8 cellular contexts compared by ENCODE assay signal in the genomic region with DNA sequence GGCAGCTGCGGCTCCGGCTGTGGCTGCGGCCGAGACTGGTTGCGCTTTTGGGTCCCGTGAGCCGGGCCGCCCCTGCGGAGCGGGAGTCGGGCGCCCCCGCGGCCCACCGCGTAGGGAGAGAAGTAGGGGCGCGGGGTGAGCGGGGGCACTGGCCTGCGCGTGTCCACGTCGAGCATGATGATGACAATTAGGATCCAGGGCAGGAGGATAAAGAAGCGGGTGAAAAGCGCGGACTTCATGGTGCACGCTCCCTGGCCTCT. TPM values are rescaled to one million over a fixed set of nuclear protein-coding genes. Genes with fewer than 3 reads are reported as not detected.
DNase-seq lines count a peak whose midpoint lies in the region; ATAC-seq and TF ChIP-seq lines count a peak whose summit lies in the region.

No MANE protein-coding gene starts in this region.

- CTCF ChIA-PET in CD4-positive, alpha-beta T cell (lab: Charles Lee): interaction anchor here (0.6 to 2.2 kb wide), 7 partner anchors 249 to 735 kb away, joined by 3 to 10 read pairs (median 5); no protein-coding TSS in a partner anchor

- H3K27me3 Mint-ChIP-seq in CD4-positive, alpha-beta T cell: peaks cover 77% of the 10 kb centered on the region
- peaks cover 69% of the 10 kb centered on the region for H3K27me3 Mint-ChIP-seq in chondrocyte (ENCODE audit: low read depth)
- H3K27me3 Mint-ChIP-seq in natural killer cell treated with Interleukin-12 subunit alpha and Interleukin-12 subunit beta and Interleukin-15 and Interleukin-18, amount 100 ng/mL, for 72 hours: peaks cover 38 to 52% of the 10 kb centered on the region in 2 donors

- H3K9me3 ChIP-seq in CD4-positive, alpha-beta T cell (ENCODE audit: control insufficient read depth, low read length): no peaks in the 10 kb centered on the region

- intact Hi-C loops in CD4-positive, alpha-beta T cell (cut with DNase I, micrococcal nuclease): loop anchor here (2.0 to 10.0 kb wide), 5 partner anchors 249 to 731 kb away; no protein-coding TSS in a partner anchor

- no peaks in the 10 kb centered on the region for H3K9me3 Mint-ChIP-seq in CD4-positive, alpha-beta T cell
- no peaks in the 10 kb centered on the region for H3K9me3 Mint-ChIP-seq in chondrocyte (ENCODE audit: low read depth)
- H3K9me3 Mint-ChIP-seq in natural killer cell treated with Interleukin-12 subunit alpha and Interleukin-12 subunit beta and Interleukin-15 and Interleukin-18, amount 100 ng/mL, for 72 hours: no peaks in the 10 kb centered on the region

- H3K27me3 ChIP-seq in CD4-positive, alpha-beta T cell (ENCODE audit: control insufficient read depth, insufficient read depth, low read length): peaks cover 61% of the 10 kb centered on the region

- POLR2A ChIA-PET in CD4-positive, alpha-beta T cell (lab: Charles Lee): interaction anchor here (1.0 kb wide), 1 partner anchor 436 kb away, joined by 4 read pairs; no protein-coding TSS in a partner anchor

- TF ChIP-seq CTCF in CD4-positive, alpha-beta T cell (IDR thresholded peaks at IDR 0.05): peak; percentile 42
- TF ChIP-seq CTCF in chondrocyte (IDR thresholded peaks at IDR 0.05): peak; percentile 74

- H3K4me3 Mint-ChIP-seq in CD4-positive, alpha-beta T cell: peak overlapping the region; percentile 74
- H3K4me3 Mint-ChIP-seq in chondrocyte (ENCODE audit: unreplicated experiment): peak overlapping the region; percentile 74
- H3K4me3 Mint-ChIP-seq in natural killer cell treated with Interleukin-12 subunit alpha and Interleukin-12 subunit beta and Interleukin-15 and Interleukin-18, amount 100 ng/mL, for 72 hours: peak overlapping the region; percentile 60

- no peak for ATAC-seq in CD4-positive, alpha-beta T cell (ENCODE audit: poor library complexity)
- peak; percentile 12 for ATAC-seq in HG03175 (IDR thresholded peaks at IDR 0.05; ENCODE audit: unreplicated experiment)
- ATAC-seq in natural killer cell treated with Interleukin-12 subunit alpha and Interleukin-12 subunit beta and Interleukin-15 and Interleukin-18, amount 100 ng/mL, for 72 hours: no peak
- ATAC-seq in HG02798 (IDR thresholded peaks at IDR 0.05; ENCODE audit: poor library complexity, unreplicated experiment): no peak
- ATAC-seq in HG03378 (IDR thresholded peaks at IDR 0.05; ENCODE audit: unreplicated experiment): no peak
- no peak for ATAC-seq in GM18907 (IDR thresholded peaks at IDR 0.05; ENCODE audit: unreplicated experiment)

- H3K27ac Mint-ChIP-seq in CD4-positive, alpha-beta T cell: no peak overlapping the region
- H3K27ac Mint-ChIP-seq in chondrocyte (ENCODE audit: unreplicated experiment): no peak overlapping the region
- no peak overlapping the region for H3K27ac Mint-ChIP-seq in natural killer cell treated with Interleukin-12 subunit alpha and Interleukin-12 subunit beta and Interleukin-15 and Interleukin-18, amount 100 ng/mL, for 72 hours

- no peaks in the 10 kb centered on the region for H3K36me3 Mint-ChIP-seq in CD4-positive, alpha-beta T cell (ENCODE audit: low read depth)
- peaks cover 2% of the 10 kb centered on the region for H3K36me3 Mint-ChIP-seq in chondrocyte (ENCODE audit: low read depth)
- H3K36me3 Mint-ChIP-seq in natural killer cell treated with Interleukin-12 subunit alpha and Interleukin-12 subunit beta and Interleukin-15 and Interleukin-18, amount 100 ng/mL, for 72 hours: no peaks in the 10 kb centered on the region

- DNase-seq in CD4-positive, alpha-beta T cell: no peak
- no peak for DNase-seq in chondrocyte (ENCODE audit: low spot score)
- DNase-seq in natural killer cell treated with Interleukin-12 subunit alpha and Interleukin-12 subunit beta and Interleukin-15 and Interleukin-18, amount 100 ng/mL, for 72 hours (ENCODE audit: low spot score): no peak
- DNase-seq in Ammon's horn (ENCODE audit: low spot score): no peak

- H3K4me1 Mint-ChIP-seq in CD4-positive, alpha-beta T cell (ENCODE audit: low read depth): peaks cover 11% of the 10 kb centered on the region
- peaks cover 10% of the 10 kb centered on the region for H3K4me1 Mint-ChIP-seq in chondrocyte (ENCODE audit: low read depth)
- H3K4me1 Mint-ChIP-seq in natural killer cell treated with Interleukin-12 subunit alpha and Interleukin-12 subunit beta and Interleukin-15 and Interleukin-18, amount 100 ng/mL, for 72 hours (ENCODE audit: low read depth in 2 of 2): peaks cover 0 to 3% of the 10 kb centered on the region in 2 donors

- no peak overlapping the region for H3K27ac ChIP-seq in CD4-positive, alpha-beta T cell (ENCODE audit: low read depth, low read length)

RNA-seq across cellular contexts. Expression of a gene that starts 0.7 kb away (rescaled TPM):
- not detected for total RNA-seq in CD4-positive, alpha-beta T cell
- 0.02 TPM in 1 of 3 replicates, not detected in the others for total RNA-seq in chondrocyte
- under 1 TPM in 1 of 2 donors, not detected in 1; 0.05 TPM for total RNA-seq in natural killer cell treated with Interleukin-12 subunit alpha and Interleukin-12 subunit beta and Interleukin-15 and Interleukin-18, amount 100 ng/mL, for 72 hours
